In the genomic region with DNA sequence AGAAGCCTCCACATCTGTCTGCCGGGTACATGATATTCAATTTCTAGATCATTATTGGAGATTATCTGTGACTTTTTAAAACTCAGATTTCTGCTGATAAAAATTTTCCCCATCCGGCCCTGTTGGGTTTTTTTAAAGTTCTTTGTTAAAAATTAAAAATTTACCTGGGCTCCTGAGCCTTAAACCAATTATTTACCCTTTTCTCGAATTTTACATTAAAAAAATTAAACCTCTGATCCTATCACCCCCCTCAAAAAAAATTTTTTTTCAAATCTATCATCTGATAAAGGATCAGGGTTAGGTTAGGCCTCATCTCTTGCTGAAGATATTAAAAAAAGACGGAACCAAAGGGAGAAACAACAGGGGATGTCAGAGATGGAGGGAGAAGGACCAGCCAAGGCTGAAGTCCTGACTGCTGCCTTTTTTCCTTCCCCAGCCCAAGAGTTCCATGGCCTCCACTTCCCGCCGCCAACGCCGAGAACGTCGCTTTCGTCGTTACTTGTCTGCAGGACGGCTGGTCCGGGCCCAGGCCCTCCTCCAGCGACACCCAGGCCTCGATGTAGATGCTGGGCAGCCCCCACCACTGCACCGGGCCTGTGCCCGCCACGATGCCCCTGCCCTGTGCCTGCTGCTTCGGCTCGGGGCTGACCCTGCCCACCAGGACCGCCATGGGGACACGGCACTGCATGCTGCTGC, we compare ENCODE assay signal across 1 cellular context.
TF ChIP-seq lines count a peak whose summit lies in the region.

No MANE protein-coding gene starts in this region.

TF ChIP-seq in K562, 482 proteins besides CTCF, POLR2A, EP300 and RAD21 (continued from another document and continues in another):
- TF ChIP-seq, protein P1, sequence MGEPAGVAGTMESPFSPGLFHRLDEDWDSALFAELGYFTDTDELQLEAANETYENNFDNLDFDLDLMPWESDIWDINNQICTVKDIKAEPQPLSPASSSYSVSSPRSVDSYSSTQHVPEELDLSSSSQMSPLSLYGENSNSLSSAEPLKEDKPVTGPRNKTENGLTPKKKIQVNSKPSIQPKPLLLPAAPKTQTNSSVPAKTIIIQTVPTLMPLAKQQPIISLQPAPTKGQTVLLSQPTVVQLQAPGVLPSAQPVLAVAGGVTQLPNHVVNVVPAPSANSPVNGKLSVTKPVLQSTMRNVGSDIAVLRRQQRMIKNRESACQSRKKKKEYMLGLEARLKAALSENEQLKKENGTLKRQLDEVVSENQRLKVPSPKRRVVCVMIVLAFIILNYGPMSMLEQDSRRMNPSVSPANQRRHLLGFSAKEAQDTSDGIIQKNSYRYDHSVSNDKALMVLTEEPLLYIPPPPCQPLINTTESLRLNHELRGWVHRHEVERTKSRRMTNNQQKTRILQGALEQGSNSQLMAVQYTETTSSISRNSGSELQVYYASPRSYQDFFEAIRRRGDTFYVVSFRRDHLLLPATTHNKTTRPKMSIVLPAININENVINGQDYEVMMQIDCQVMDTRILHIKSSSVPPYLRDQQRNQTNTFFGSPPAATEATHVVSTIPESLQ (CRISPR knock-in tag; IDR thresholded peaks at IDR 0.05): 0 out of 2 replicates have a peak, but pooled peaks have one; percentile 47
- TF ChIP-seq ZNF551 (CRISPR knock-in tag; IDR thresholded peaks at IDR 0.05) (no peak), KLF13 (tag; IDR thresholded peaks at IDR 0.05; ENCODE audit: borderline replicate concordance, low read depth) (no peak), TAF7 (tag; IDR thresholded peaks at IDR 0.05) (no peak), RFX7 (CRISPR knock-in tag; IDR thresholded peaks at IDR 0.05) (no peak), ZNF408 (CRISPR knock-in tag; IDR thresholded peaks at IDR 0.05; ENCODE audit: low read depth) (no peak), TCF3 (CRISPR knock-in tag; IDR thresholded peaks at IDR 0.05) (0 out of 2 replicates have a peak, but pooled peaks have one; percentile 4), SIX5 (IDR thresholded peaks at IDR 0.05; ENCODE audit: borderline replicate concordance in 1 of 2, insufficient read depth in 1 of 2, low read depth in 1 of 2, low read length in 2 of 2) (no peak), FOXM1 (IDR thresholded peaks at IDR 0.05; ENCODE audit: low read depth) (0 out of 2 replicates have a peak, but pooled peaks have one; percentile 3), FOXM1 (CRISPR knock-in tag; IDR thresholded peaks at IDR 0.05; ENCODE audit: low read depth) (peak; percentile 56; the same call in 1 of the 2 replicates), ARID1B (IDR thresholded peaks at IDR 0.05) (no peak; the same call in 1 of the 2 replicates), HNRNPLL (IDR thresholded peaks at IDR 0.05; ENCODE audit: low read depth, low read length, poor library complexity, severe bottlenecking) (no peak), DMBX1 (CRISPR knock-in tag; IDR thresholded peaks at IDR 0.05; ENCODE audit: borderline replicate concordance) (peak; percentile 33; the same call in 1 of the 2 replicates), ZNF57 (CRISPR knock-in tag; IDR thresholded peaks at IDR 0.05) (no peak), ZNF311 (CRISPR knock-in tag; IDR thresholded peaks at IDR 0.05) (no peak), NR4A1 (CRISPR knock-in tag; IDR thresholded peaks at IDR 0.05) (peak; percentile 42; the same call in 1 of the 2 replicates), NR4A1 (tag; IDR thresholded peaks at IDR 0.05) (peak; percentile 75; the same call in 1 of the 2 replicates), BRCA1 (IDR thresholded peaks at IDR 0.05) (no peak), BRCA1 (CRISPR knock-in tag; IDR thresholded peaks at IDR 0.05) (0 out of 2 replicates have a peak, but pooled peaks have one; percentile 75), SMC3 (conservative IDR thresholded peaks at IDR 0.05; ENCODE audit: insufficient read depth, low read depth, low read length) (no peak), EZH2 (IDR thresholded peaks at IDR 0.05; ENCODE audit: borderline replicate concordance, low read depth, low read length) (no peak), FOXP1 (CRISPR knock-in tag; IDR thresholded peaks at IDR 0.05) (0 out of 2 replicates have a peak, but pooled peaks have one; percentile 62), HDAC3 (IDR thresholded peaks at IDR 0.05; ENCODE audit: borderline replicate concordance, partially characterized antibody) (no peak), FIP1L1 (IDR thresholded peaks at IDR 0.05; ENCODE audit: low read depth, low read length, poor library complexity, severe bottlenecking) (peak; percentile 22), POLR2AphosphoS5 (IDR thresholded peaks at IDR 0.05; ENCODE audit: control insufficient read depth, insufficient read depth, low read depth, low read length) (no peak), ZNF224 (CRISPR knock-in tag; IDR thresholded peaks at IDR 0.05) (no peak), CREM (IDR thresholded peaks at IDR 0.05; ENCODE audit: low read depth) (peak; percentile 35; the same call in 1 of the 2 replicates), MEIS2 (IDR thresholded peaks at IDR 0.05; ENCODE audit: partially characterized antibody) (no peak), NR1H2 (CRISPR knock-in tag; IDR thresholded peaks at IDR 0.05) (0 out of 2 replicates have a peak, but pooled peaks have one; percentile 44), ZNF830 (CRISPR knock-in tag; IDR thresholded peaks at IDR 0.05) (0 out of 2 replicates have a peak, but pooled peaks have one; percentile 36), CTBP1 (IDR thresholded peaks at IDR 0.05; ENCODE audit: borderline replicate concordance) (peak; percentile 58; the same call in 1 of the 2 replicates), HNRNPL (IDR thresholded peaks at IDR 0.05; ENCODE audit: low read depth, low read length) (0 out of 2 replicates have a peak, but pooled peaks have one; percentile 76), HCFC1 (IDR thresholded peaks at IDR 0.05; ENCODE audit: low read depth, low read length) (no peak), ZNF589 (CRISPR knock-in tag; IDR thresholded peaks at IDR 0.05; ENCODE audit: low read depth) (no peak), NR2C2 (CRISPR knock-in tag; IDR thresholded peaks at IDR 0.05) (no peak), NR2C2 (tag; IDR thresholded peaks at IDR 0.05) (peak; percentile 83; the same call in 1 of the 2 replicates), BACH1 (tag; IDR thresholded peaks at IDR 0.05) (peak; percentile 70)
- TF ChIP-seq, protein P2, sequence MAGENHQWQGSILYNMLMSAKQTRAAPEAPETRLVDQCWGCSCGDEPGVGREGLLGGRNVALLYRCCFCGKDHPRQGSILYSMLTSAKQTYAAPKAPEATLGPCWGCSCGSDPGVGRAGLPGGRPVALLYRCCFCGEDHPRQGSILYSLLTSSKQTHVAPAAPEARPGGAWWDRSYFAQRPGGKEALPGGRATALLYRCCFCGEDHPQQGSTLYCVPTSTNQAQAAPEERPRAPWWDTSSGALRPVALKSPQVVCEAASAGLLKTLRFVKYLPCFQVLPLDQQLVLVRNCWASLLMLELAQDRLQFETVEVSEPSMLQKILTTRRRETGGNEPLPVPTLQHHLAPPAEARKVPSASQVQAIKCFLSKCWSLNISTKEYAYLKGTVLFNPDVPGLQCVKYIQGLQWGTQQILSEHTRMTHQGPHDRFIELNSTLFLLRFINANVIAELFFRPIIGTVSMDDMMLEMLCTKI (IDR thresholded peaks at IDR 0.05; ENCODE audit: partially characterized antibody): no peak
- TF ChIP-seq, protein P3, sequence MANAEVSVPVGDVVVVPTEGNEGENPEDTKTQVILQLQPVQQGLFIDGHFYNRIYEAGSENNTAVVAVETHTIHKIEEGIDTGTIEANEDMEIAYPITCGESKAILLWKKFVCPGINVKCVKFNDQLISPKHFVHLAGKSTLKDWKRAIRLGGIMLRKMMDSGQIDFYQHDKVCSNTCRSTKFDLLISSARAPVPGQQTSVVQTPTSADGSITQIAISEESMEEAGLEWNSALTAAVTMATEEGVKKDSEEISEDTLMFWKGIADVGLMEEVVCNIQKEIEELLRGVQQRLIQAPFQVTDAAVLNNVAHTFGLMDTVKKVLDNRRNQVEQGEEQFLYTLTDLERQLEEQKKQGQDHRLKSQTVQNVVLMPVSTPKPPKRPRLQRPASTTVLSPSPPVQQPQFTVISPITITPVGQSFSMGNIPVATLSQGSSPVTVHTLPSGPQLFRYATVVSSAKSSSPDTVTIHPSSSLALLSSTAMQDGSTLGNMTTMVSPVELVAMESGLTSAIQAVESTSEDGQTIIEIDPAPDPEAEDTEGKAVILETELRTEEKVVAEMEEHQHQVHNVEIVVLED (CRISPR knock-in tag; IDR thresholded peaks at IDR 0.05): no peak
- TF ChIP-seq, protein P4, sequence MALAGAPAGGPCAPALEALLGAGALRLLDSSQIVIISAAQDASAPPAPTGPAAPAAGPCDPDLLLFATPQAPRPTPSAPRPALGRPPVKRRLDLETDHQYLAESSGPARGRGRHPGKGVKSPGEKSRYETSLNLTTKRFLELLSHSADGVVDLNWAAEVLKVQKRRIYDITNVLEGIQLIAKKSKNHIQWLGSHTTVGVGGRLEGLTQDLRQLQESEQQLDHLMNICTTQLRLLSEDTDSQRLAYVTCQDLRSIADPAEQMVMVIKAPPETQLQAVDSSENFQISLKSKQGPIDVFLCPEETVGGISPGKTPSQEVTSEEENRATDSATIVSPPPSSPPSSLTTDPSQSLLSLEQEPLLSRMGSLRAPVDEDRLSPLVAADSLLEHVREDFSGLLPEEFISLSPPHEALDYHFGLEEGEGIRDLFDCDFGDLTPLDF (CRISPR knock-in tag; IDR thresholded peaks at IDR 0.05): no peak
- TF ChIP-seq, protein P5, sequence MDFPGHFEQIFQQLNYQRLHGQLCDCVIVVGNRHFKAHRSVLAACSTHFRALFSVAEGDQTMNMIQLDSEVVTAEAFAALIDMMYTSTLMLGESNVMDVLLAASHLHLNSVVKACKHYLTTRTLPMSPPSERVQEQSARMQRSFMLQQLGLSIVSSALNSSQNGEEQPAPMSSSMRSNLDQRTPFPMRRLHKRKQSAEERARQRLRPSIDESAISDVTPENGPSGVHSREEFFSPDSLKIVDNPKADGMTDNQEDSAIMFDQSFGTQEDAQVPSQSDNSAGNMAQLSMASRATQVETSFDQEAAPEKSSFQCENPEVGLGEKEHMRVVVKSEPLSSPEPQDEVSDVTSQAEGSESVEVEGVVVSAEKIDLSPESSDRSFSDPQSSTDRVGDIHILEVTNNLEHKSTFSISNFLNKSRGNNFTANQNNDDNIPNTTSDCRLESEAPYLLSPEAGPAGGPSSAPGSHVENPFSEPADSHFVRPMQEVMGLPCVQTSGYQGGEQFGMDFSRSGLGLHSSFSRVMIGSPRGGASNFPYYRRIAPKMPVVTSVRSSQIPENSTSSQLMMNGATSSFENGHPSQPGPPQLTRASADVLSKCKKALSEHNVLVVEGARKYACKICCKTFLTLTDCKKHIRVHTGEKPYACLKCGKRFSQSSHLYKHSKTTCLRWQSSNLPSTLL (IDR thresholded peaks at IDR 0.05): no peak
- TF ChIP-seq, protein P6, sequence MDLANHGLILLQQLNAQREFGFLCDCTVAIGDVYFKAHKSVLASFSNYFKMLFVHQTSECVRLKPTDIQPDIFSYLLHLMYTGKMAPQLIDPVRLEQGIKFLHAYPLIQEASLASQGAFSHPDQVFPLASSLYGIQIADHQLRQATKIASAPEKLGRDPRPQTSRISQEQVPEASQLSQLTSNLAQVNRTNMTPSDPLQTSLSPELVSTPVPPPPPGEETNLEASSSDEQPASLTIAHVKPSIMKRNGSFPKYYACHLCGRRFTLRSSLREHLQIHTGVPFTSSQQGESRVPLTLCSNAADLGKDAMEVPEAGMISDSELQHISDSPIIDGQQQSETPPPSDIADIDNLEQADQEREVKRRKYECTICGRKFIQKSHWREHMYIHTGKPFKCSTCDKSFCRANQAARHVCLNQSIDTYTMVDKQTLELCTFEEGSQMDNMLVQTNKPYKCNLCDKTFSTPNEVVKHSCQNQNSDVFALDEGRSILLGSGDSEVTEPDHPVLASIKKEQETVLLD (IDR thresholded peaks at IDR 0.05): peak; percentile 45; the same call in 1 of the 2 replicates
- TF ChIP-seq, protein P7, sequence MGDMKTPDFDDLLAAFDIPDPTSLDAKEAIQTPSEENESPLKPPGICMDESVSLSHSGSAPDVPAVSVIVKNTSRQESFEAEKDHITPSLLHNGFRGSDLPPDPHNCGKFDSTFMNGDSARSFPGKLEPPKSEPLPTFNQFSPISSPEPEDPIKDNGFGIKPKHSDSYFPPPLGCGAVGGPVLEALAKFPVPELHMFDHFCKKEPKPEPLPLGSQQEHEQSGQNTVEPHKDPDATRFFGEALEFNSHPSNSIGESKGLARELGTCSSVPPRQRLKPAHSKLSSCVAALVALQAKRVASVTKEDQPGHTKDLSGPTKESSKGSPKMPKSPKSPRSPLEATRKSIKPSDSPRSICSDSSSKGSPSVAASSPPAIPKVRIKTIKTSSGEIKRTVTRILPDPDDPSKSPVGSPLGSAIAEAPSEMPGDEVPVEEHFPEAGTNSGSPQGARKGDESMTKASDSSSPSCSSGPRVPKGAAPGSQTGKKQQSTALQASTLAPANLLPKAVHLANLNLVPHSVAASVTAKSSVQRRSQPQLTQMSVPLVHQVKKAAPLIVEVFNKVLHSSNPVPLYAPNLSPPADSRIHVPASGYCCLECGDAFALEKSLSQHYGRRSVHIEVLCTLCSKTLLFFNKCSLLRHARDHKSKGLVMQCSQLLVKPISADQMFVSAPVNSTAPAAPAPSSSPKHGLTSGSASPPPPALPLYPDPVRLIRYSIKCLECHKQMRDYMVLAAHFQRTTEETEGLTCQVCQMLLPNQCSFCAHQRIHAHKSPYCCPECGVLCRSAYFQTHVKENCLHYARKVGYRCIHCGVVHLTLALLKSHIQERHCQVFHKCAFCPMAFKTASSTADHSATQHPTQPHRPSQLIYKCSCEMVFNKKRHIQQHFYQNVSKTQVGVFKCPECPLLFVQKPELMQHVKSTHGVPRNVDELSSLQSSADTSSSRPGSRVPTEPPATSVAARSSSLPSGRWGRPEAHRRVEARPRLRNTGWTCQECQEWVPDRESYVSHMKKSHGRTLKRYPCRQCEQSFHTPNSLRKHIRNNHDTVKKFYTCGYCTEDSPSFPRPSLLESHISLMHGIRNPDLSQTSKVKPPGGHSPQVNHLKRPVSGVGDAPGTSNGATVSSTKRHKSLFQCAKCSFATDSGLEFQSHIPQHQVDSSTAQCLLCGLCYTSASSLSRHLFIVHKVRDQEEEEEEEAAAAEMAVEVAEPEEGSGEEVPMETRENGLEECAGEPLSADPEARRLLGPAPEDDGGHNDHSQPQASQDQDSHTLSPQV (IDR thresholded peaks at IDR 0.05): peak; percentile 87
- TF ChIP-seq, protein P8, sequence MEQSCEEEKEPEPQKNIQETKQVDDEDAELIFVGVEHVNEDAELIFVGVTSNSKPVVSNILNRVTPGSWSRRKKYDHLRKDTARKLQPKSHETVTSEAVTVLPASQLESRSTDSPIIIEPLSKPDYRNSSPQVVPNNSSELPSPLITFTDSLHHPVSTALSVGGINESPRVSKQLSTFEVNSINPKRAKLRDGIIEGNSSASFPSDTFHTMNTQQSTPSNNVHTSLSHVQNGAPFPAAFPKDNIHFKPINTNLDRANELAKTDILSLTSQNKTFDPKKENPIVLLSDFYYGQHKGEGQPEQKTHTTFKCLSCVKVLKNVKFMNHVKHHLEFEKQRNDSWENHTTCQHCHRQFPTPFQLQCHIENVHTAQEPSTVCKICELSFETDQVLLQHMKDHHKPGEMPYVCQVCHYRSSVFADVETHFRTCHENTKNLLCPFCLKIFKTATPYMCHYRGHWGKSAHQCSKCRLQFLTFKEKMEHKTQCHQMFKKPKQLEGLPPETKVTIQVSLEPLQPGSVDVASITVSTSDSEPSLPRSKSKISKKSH (CRISPR knock-in tag; IDR thresholded peaks at IDR 0.05): no peak
- TF ChIP-seq, protein P9, sequence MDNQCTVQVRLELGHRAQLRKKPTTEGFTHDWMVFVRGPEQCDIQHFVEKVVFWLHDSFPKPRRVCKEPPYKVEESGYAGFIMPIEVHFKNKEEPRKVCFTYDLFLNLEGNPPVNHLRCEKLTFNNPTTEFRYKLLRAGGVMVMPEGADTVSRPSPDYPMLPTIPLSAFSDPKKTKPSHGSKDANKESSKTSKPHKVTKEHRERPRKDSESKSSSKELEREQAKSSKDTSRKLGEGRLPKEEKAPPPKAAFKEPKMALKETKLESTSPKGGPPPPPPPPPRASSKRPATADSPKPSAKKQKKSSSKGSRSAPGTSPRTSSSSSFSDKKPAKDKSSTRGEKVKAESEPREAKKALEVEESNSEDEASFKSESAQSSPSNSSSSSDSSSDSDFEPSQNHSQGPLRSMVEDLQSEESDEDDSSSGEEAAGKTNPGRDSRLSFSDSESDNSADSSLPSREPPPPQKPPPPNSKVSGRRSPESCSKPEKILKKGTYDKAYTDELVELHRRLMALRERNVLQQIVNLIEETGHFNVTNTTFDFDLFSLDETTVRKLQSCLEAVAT (IDR thresholded peaks at IDR 0.05): no peak
